ENCODE assay signal across 1 cellular context in genomic region chr6:34457392-34457746, GRCh38.
TF ChIP-seq lines count a peak whose summit lies in the region.

No MANE protein-coding gene starts in this region.

TF ChIP-seq in H1, 55 proteins besides CTCF, POLR2A, EP300 and RAD21 (continued from another document):
- no peak for TF ChIP-seq KDM5A (IDR thresholded peaks at IDR 0.05; ENCODE audit: low read length)
- TF ChIP-seq RXRA (IDR thresholded peaks at IDR 0.05; ENCODE audit: insufficient read depth, low read depth, low read length) = no peak
- no peak for TF ChIP-seq SUZ12 (IDR thresholded peaks at IDR 0.05; ENCODE audit: low read length)
- no peak for TF ChIP-seq HDAC2 (IDR thresholded peaks at IDR 0.05; ENCODE audit: borderline replicate concordance in 1 of 2, low read depth in 2 of 2, low read length in 2 of 2)
TF ChIP-seq in H1: peak in this region for 0.
